8 cellular contexts compared by ENCODE assay signal in genomic region chr20:2207770-2208097, GRCh38.
DNase-seq lines count a peak whose midpoint lies in the region; ATAC-seq and TF ChIP-seq lines count a peak whose summit lies in the region.

No MANE protein-coding gene starts in this region.

- H3K9ac ChIP-seq in adipocyte (ENCODE audit: low read length): peak overlapping the region; percentile 78
- peak overlapping the region; percentile 69 for H3K9ac ChIP-seq in mesendoderm (ENCODE audit: low read length)

- H3K56ac ChIP-seq in mesendoderm (ENCODE audit: low read length): peak overlapping the region; percentile 78

- H3K18ac ChIP-seq in mesendoderm (ENCODE audit: low read length): no peak overlapping the region

- no peak overlapping the region for H2AK5ac ChIP-seq in mesendoderm (ENCODE audit: low read length)

- H2BK15ac ChIP-seq in mesendoderm (replicated peaks; ENCODE audit: low read depth): no peak overlapping the region

- no peaks in the 10 kb centered on the region for H3K79me2 ChIP-seq in mesendoderm (ENCODE audit: control insufficient read depth, insufficient read depth, low read length)

- H3K4me1 ChIP-seq in right atrium auricular region: peaks cover 0 to 15% of the 10 kb centered on the region in 2 donors
- peaks cover 19% of the 10 kb centered on the region for H3K4me1 ChIP-seq in adipocyte (ENCODE audit: control insufficient read depth, insufficient read depth, low read length)
- H3K4me1 ChIP-seq in mesendoderm (ENCODE audit: control insufficient read depth, low read depth, low read length): no peaks in the 10 kb centered on the region

- no peak overlapping the region for H4K5ac ChIP-seq in mesendoderm (ENCODE audit: low read length)

- no peaks in the 10 kb centered on the region for H3K79me1 ChIP-seq in mesendoderm (ENCODE audit: low read length)

- no peak overlapping the region for H4K8ac ChIP-seq in mesendoderm (ENCODE audit: low read depth, low read length)

- H3K23ac ChIP-seq in mesendoderm (ENCODE audit: low read length): no peak overlapping the region

- no peaks in the 10 kb centered on the region for H3K27me3 ChIP-seq in right atrium auricular region
- H3K27me3 ChIP-seq in adipocyte (replicated peaks; ENCODE audit: control insufficient read depth, insufficient read depth, low read length): no peaks in the 10 kb centered on the region
- H3K27me3 ChIP-seq in mesendoderm (ENCODE audit: insufficient read depth, low read length, poor library complexity): no peaks in the 10 kb centered on the region

- H3K4me3 ChIP-seq in right atrium auricular region (peak overlapping the region; percentile 31 to 64), adipocyte (ENCODE audit: low read length) (peak overlapping the region; percentile 83), mesendoderm (ENCODE audit: low read length) (no peak overlapping the region)

- no peak for ATAC-seq in left ventricle myocardium superior

- peak overlapping the region; percentile 48 for H3K4me2 ChIP-seq in mesendoderm (ENCODE audit: low read length)

- H3K9me3 ChIP-seq in right atrium auricular region (no peaks in the 10 kb centered on the region), adipocyte (ENCODE audit: control insufficient read depth, low read length) (no peaks in the 10 kb centered on the region)

- DNase-seq in right atrium auricular region (ENCODE audit: low spot score) (no peak), left ventricle myocardium superior (no peak), adipocyte (ENCODE audit: low read depth) (no peak), mesendoderm (no peak), HUDEP-2 (lab: John Stamatoyannopoulos, UW; ENCODE audit: unreplicated experiment in 76 of 76) (no peak), NCI-H524 treated with DMSO at 0.1 percent for 48 hours (lab: John Stamatoyannopoulos, UW) (no peak), globus pallidus (ENCODE audit: low spot score) (no peak), NCI-H446 (lab: John Stamatoyannopoulos, UW) (no peak)

- no peak overlapping the region for H2BK5ac ChIP-seq in mesendoderm (ENCODE audit: low read length)

- H3K27ac ChIP-seq in right atrium auricular region: no peak overlapping the region
- no peak overlapping the region for H3K27ac ChIP-seq in mesendoderm (ENCODE audit: low read depth, low read length)

- no peak overlapping the region for H3K4ac ChIP-seq in mesendoderm (ENCODE audit: low read depth, low read length)

- no CpG with 5 or more reads among the region's 17 CpGs for WGBS in mesendoderm (ENCODE audit: extremely low coverage, insufficient coverage, low lambda C conversion rate)

- intact Hi-C loops in left ventricle myocardium superior (cut with micrococcal nuclease): loop anchor here (10.0 kb wide), 1 partner anchor 247 kb away; no protein-coding TSS in a partner anchor

- H2BK120ac ChIP-seq in mesendoderm (ENCODE audit: low read depth, low read length): no peak overlapping the region

- no peaks in the 10 kb centered on the region for H3K36me3 ChIP-seq in right atrium auricular region
- H3K36me3 ChIP-seq in adipocyte (ENCODE audit: control insufficient read depth, insufficient read depth, low read length, severe bottlenecking): no peaks in the 10 kb centered on the region
- H3K36me3 ChIP-seq in mesendoderm (ENCODE audit: control insufficient read depth, insufficient read depth, low read length): no peaks in the 10 kb centered on the region

- TF ChIP-seq CTCF in right atrium auricular region (IDR thresholded peaks at IDR 0.05): peak in 1 of 2 donors; percentile 3
